ENCODE assay signal across 15 cellular contexts in genomic region chr5:135395451-135395850, GRCh38. TPM values are rescaled to one million over a fixed set of nuclear protein-coding genes. Genes with fewer than 3 reads are reported as not detected.
DNase-seq lines count a peak whose midpoint lies in the region; ATAC-seq and TF ChIP-seq lines count a peak whose summit lies in the region.
"Had no signal": no experiment of that assay in that cellular context is flagged by ENCODE, and none has a peak within 500 bp of the region (broad histone marks: within the 10 kb centered on the region; RNA-seq: fewer than 3 reads in every experiment).

No MANE protein-coding gene starts in this region.

- no peaks in the 10 kb centered on the region for H3K9me3 Mint-ChIP-seq in activated T-helper 1 cell treated with anti-CD3 and anti-CD28 coated beads, Interleukin-12 subunit alpha, Interleukin-12 subunit beta, Interleukin-2, Interleukin-4 antibody, amounts not matched to agents 30 ng/mL and 10 ng/mL and 1 ng/mL, durations not matched to agents 14 hours and 24 hours and 36 hours
- H3K9me3 Mint-ChIP-seq in mesothelial cell of epicardium (no peaks in the 10 kb centered on the region), Calu3 (ENCODE audit: low read depth, unreplicated experiment) (no peaks in the 10 kb centered on the region)
- no peaks in the 10 kb centered on the region for H3K9me3 Mint-ChIP-seq in effector memory CD8-positive, alpha-beta T cell
- H3K9me3 Mint-ChIP-seq: activated CD4-positive, alpha-beta T cell treated with anti-CD3 and anti-CD28 coated beads, Interleukin-2, amount 10 ng/mL, durations not matched to agents 7 days and 5 days had no signal

- DNase-seq in IMR-90 = no peak
- no peak for DNase-seq in activated T-helper 1 cell treated with anti-CD3 and anti-CD28 coated beads, Interleukin-12 subunit alpha, Interleukin-12 subunit beta, Interleukin-2, Interleukin-4 antibody, amounts not matched to agents 30 ng/mL and 10 ng/mL and 1 ng/mL, durations not matched to agents 14 hours and 24 hours and 36 hours (ENCODE audit: low spot score)
- DNase-seq in mesothelial cell of epicardium (ENCODE audit: low spot score in 2 of 2, unreplicated experiment in 2 of 2) = no peak
- no peak for DNase-seq in Calu3
- DNase-seq in effector memory CD8-positive, alpha-beta T cell = no peak
- no peak for DNase-seq in cerebellum (ENCODE audit: low spot score)
- no peak for DNase-seq in HuH-7.5 (ENCODE audit: low spot score)
- DNase-seq: activated CD4-positive, alpha-beta T cell treated with anti-CD3 and anti-CD28 coated beads, Interleukin-2, amount 10 ng/mL, durations not matched to agents 7 days and 5 days; body of pancreas; MG63; stimulated activated CD4-positive, alpha-beta T cell treated with anti-CD3 and anti-CD28 coated beads, Interleukin-15, amount 100 ng/mL, for 24 hours had no signal

- H2BK120ac ChIP-seq in IMR-90 (ENCODE audit: low read depth, low read length) = no peak overlapping the region

- peak overlapping the region; percentile 21 for H3K27ac Mint-ChIP-seq in activated T-helper 1 cell treated with anti-CD3 and anti-CD28 coated beads, Interleukin-12 subunit alpha, Interleukin-12 subunit beta, Interleukin-2, Interleukin-4 antibody, amounts not matched to agents 30 ng/mL and 10 ng/mL and 1 ng/mL, durations not matched to agents 14 hours and 24 hours and 36 hours
- H3K27ac Mint-ChIP-seq in mesothelial cell of epicardium (peak overlapping the region; percentile 51), Calu3 (ENCODE audit: unreplicated experiment) (no peak overlapping the region)
- H3K27ac Mint-ChIP-seq in effector memory CD8-positive, alpha-beta T cell = peak overlapping the region in 1 of 2 donors; percentile 0
- H3K27ac Mint-ChIP-seq: activated CD4-positive, alpha-beta T cell treated with anti-CD3 and anti-CD28 coated beads, Interleukin-2, amount 10 ng/mL, durations not matched to agents 7 days and 5 days had no signal

- dilution Hi-C loops in IMR-90 (cut with HindIII; ENCODE audit: low sequenced_read_pairs, unreplicated experiment) = no loop called here

- H4K91ac ChIP-seq in IMR-90 (ENCODE audit: insufficient read depth, low read depth, low read length) = no peak overlapping the region

- H3K9ac ChIP-seq in BLaER1 (no peak overlapping the region; the same call in 1 of the 2 replicates), IMR-90 (ENCODE audit: low read depth, low read length) (no peak overlapping the region)

- no peak overlapping the region for H3K56ac ChIP-seq in IMR-90 (ENCODE audit: extremely low read depth, insufficient read depth, low read length)

- H3K4me3 ChIP-seq in BLaER1 (no peak overlapping the region), IMR-90 (ENCODE audit: insufficient read depth, low read depth, low read length) (no peak overlapping the region)
- H3K4me3 ChIP-seq: body of pancreas, lung, MG63 had no signal

- no peak for TF ChIP-seq RAD21 in IMR-90 (IDR thresholded peaks at IDR 0.05; ENCODE audit: low read length)

- no peak overlapping the region for H2BK5ac ChIP-seq in IMR-90 (ENCODE audit: low read depth, low read length, poor library complexity, severe bottlenecking)

- POLR2A ChIA-PET in IMR-90 (lab: Charles Lee; ENCODE audit: unreplicated experiment) = no interaction called here

- no peak overlapping the region for H4K8ac ChIP-seq in IMR-90 (ENCODE audit: low read depth in 2 of 2, low read length in 2 of 2)

- no peak overlapping the region for H4K5ac ChIP-seq in IMR-90 (ENCODE audit: low read depth, low read length)

- no peak overlapping the region for H2AFZ ChIP-seq in IMR-90 (replicated peaks; ENCODE audit: low read length, poor library complexity)

- no peak for TF ChIP-seq POLR2A in IMR-90 (IDR thresholded peaks at IDR 0.05; ENCODE audit: low read depth, low read length)

- H4K20me1 ChIP-seq in BLaER1 (peaks cover 82% of the 10 kb centered on the region), IMR-90 (ENCODE audit: insufficient read depth, low read length) (peaks cover 78% of the 10 kb centered on the region)

- no peaks in the 10 kb centered on the region for H3K9me3 ChIP-seq in BLaER1
- no peaks in the 10 kb centered on the region for H3K9me3 ChIP-seq in IMR-90 (ENCODE audit: control insufficient read depth, insufficient read depth, low read length)
- H3K9me3 ChIP-seq: body of pancreas, MG63 had no signal

- no peak overlapping the region for H2AK5ac ChIP-seq in IMR-90 (ENCODE audit: low read depth, low read length)

- no peak for ATAC-seq in IMR-90 (ENCODE audit: low read depth)
- no peak for ATAC-seq in effector memory CD8-positive, alpha-beta T cell (replicated peaks)
- ATAC-seq: body of pancreas had no signal

- peaks cover 30% of the 10 kb centered on the region for H3K36me3 Mint-ChIP-seq in activated T-helper 1 cell treated with anti-CD3 and anti-CD28 coated beads, Interleukin-12 subunit alpha, Interleukin-12 subunit beta, Interleukin-2, Interleukin-4 antibody, amounts not matched to agents 30 ng/mL and 10 ng/mL and 1 ng/mL, durations not matched to agents 14 hours and 24 hours and 36 hours (ENCODE audit: low read depth)
- H3K36me3 Mint-ChIP-seq in mesothelial cell of epicardium (peaks cover 7% of the 10 kb centered on the region), Calu3 (ENCODE audit: insufficient read depth, unreplicated experiment) (peaks cover 53% of the 10 kb centered on the region)
- peaks cover 12% of the 10 kb centered on the region for H3K36me3 Mint-ChIP-seq in effector memory CD8-positive, alpha-beta T cell (ENCODE audit: insufficient read depth)

- CTCF ChIA-PET in IMR-90 (lab: Yijun Ruan, JAX) (interaction anchor here (0.7 kb wide), 1 partner anchor 8 kb away, joined by 3 read pairs; no protein-coding TSS in a partner anchor), Calu3 (lab: Charles Lee) (no interaction called here)

- H2BK20ac ChIP-seq in IMR-90 (ENCODE audit: low read depth, low read length) = no peak overlapping the region

- intact Hi-C loops in IMR-90 (cut with micrococcal nuclease) (no loop called here), Calu3 (cut with micrococcal nuclease; ENCODE audit: unreplicated experiment) (no loop called here)
- intact Hi-C loops in activated T-helper 1 cell treated with anti-CD3 and anti-CD28 coated beads, Interleukin-12 subunit alpha, Interleukin-12 subunit beta, Interleukin-2, Interleukin-4 antibody, amounts not matched to agents 30 ng/mL and 10 ng/mL and 1 ng/mL, durations not matched to agents 14 hours and 24 hours and 36 hours (cut with micrococcal nuclease) = loop anchor here (5.0 kb wide), 2 partner anchors 33 to 1028 kb away; partner anchors contain the start of gene CDKL3

- H3K9me1 ChIP-seq in IMR-90 (ENCODE audit: insufficient read depth, low read length) = peaks cover 55% of the 10 kb centered on the region

- H3K79me1 ChIP-seq in IMR-90 (ENCODE audit: low read depth in 1 of 2, low read length in 2 of 2) = peaks cover 28 to 85% of the 10 kb centered on the region in 2 experiments

- H2BK15ac ChIP-seq in IMR-90 (ENCODE audit: low read depth, low read length) = no peak overlapping the region

- no peak overlapping the region for H3K4ac ChIP-seq in IMR-90 (ENCODE audit: low read depth, low read length)

- WGBS in IMR-90 (ENCODE audit: extremely low coverage in 2 of 2, insufficient read length in 1 of 2), 2 experiments = 86% methylated on average over 3 of the region's 5 CpGs; no CpG with 5 or more reads in 1 of the 2 experiments

- BruUV-seq in IMR-90 (replicated peaks; lab: Mats Ljungman, UMichigan) = no TSS peak
- BruUV-seq in Calu3 (replicated peaks; lab: Mats Ljungman, UMichigan) = no TSS peak

- peak overlapping the region; percentile 98 for H3K4me2 ChIP-seq in BLaER1
- no peak overlapping the region for H3K4me2 ChIP-seq in IMR-90 (ENCODE audit: low read depth, low read length)

- H3K4me1 Mint-ChIP-seq in activated T-helper 1 cell treated with anti-CD3 and anti-CD28 coated beads, Interleukin-12 subunit alpha, Interleukin-12 subunit beta, Interleukin-2, Interleukin-4 antibody, amounts not matched to agents 30 ng/mL and 10 ng/mL and 1 ng/mL, durations not matched to agents 14 hours and 24 hours and 36 hours (ENCODE audit: low read depth) = peaks cover 75% of the 10 kb centered on the region
- H3K4me1 Mint-ChIP-seq in mesothelial cell of epicardium (peaks cover 57% of the 10 kb centered on the region), Calu3 (ENCODE audit: low read depth, unreplicated experiment) (peaks cover 77% of the 10 kb centered on the region)
- peaks cover 64 to 72% of the 10 kb centered on the region in 2 donors for H3K4me1 Mint-ChIP-seq in effector memory CD8-positive, alpha-beta T cell (ENCODE audit: low read depth in 2 of 2)

- peak overlapping the region; percentile 17; the same call in 1 of the 2 replicates for H3K23ac ChIP-seq in IMR-90 (ENCODE audit: low read depth, low read length)

- no peak overlapping the region; the same call in 1 of the 2 replicates for H3K27ac ChIP-seq in BLaER1
- no peak overlapping the region for H3K27ac ChIP-seq in IMR-90 (ENCODE audit: insufficient read depth, low read length)
- H3K27ac ChIP-seq: body of pancreas had no signal

- H3K27me3 Mint-ChIP-seq in activated T-helper 1 cell treated with anti-CD3 and anti-CD28 coated beads, Interleukin-12 subunit alpha, Interleukin-12 subunit beta, Interleukin-2, Interleukin-4 antibody, amounts not matched to agents 30 ng/mL and 10 ng/mL and 1 ng/mL, durations not matched to agents 14 hours and 24 hours and 36 hours (ENCODE audit: insufficient read depth) = peaks cover 3% of the 10 kb centered on the region
- H3K27me3 Mint-ChIP-seq in mesothelial cell of epicardium (ENCODE audit: low read depth) (no peaks in the 10 kb centered on the region), Calu3 (ENCODE audit: unreplicated experiment) (no peaks in the 10 kb centered on the region)
- H3K27me3 Mint-ChIP-seq in effector memory CD8-positive, alpha-beta T cell = no peaks in the 10 kb centered on the region

- no peak overlapping the region for H2AK9ac ChIP-seq in IMR-90 (replicated peaks; ENCODE audit: low read depth, low read length, poor library complexity)

- H3K4me1 ChIP-seq in BLaER1 (peaks cover 85% of the 10 kb centered on the region), IMR-90 (ENCODE audit: control insufficient read depth, insufficient read depth, low read length) (peaks cover 43% of the 10 kb centered on the region)

- H3K36me3 ChIP-seq in BLaER1 (peaks cover 47% of the 10 kb centered on the region), IMR-90 (ENCODE audit: control insufficient read depth, insufficient read depth, low read length) (no peaks in the 10 kb centered on the region)

- H3K14ac ChIP-seq in IMR-90 (replicated peaks; ENCODE audit: low read depth, low read length) = no peak overlapping the region

- no peaks in the 10 kb centered on the region for H3K27me3 ChIP-seq in BLaER1
- no peaks in the 10 kb centered on the region for H3K27me3 ChIP-seq in IMR-90 (ENCODE audit: control insufficient read depth, insufficient read depth, low read length)
- H3K27me3 ChIP-seq: body of pancreas, MG63 had no signal

- in situ Hi-C loops in IMR-90 (cut with MboI; ENCODE audit: low sequenced_read_pairs) = no loop called here

- H3K4me3 Mint-ChIP-seq in activated T-helper 1 cell treated with anti-CD3 and anti-CD28 coated beads, Interleukin-12 subunit alpha, Interleukin-12 subunit beta, Interleukin-2, Interleukin-4 antibody, amounts not matched to agents 30 ng/mL and 10 ng/mL and 1 ng/mL, durations not matched to agents 14 hours and 24 hours and 36 hours = no peak overlapping the region
- H3K4me3 Mint-ChIP-seq in mesothelial cell of epicardium (no peak overlapping the region), Calu3 (ENCODE audit: low read depth, unreplicated experiment) (no peak overlapping the region)
- peak overlapping the region in 1 of 2 donors; percentile 16 for H3K4me3 Mint-ChIP-seq in effector memory CD8-positive, alpha-beta T cell
- H3K4me3 Mint-ChIP-seq: activated CD4-positive, alpha-beta T cell treated with anti-CD3 and anti-CD28 coated beads, Interleukin-2, amount 10 ng/mL, durations not matched to agents 7 days and 5 days had no signal

- no peak for TF ChIP-seq CTCF in IMR-90 (conservative IDR thresholded peaks at IDR 0.05; ENCODE audit: low read depth, low read length)
- TF ChIP-seq CTCF in mesothelial cell of epicardium (IDR thresholded peaks at IDR 0.05; ENCODE audit: unreplicated experiment) = no peak
- no peak for TF ChIP-seq CTCF in Calu3 (IDR thresholded peaks at IDR 0.05; ENCODE audit: unreplicated experiment)

- H3K18ac ChIP-seq in IMR-90 (ENCODE audit: low read depth, low read length) = no peak overlapping the region

RNA-seq across cellular contexts. Expression of gene MACROH2A1, which starts 3.6 kb away (rescaled TPM):
- total RNA-seq in IMR-90 (2012; rRNA removed) (126 and 141 TPM in 2 replicates), mesothelial cell of epicardium (261 to 276 TPM (median 265 TPM) in 3 replicates), Calu3 (2022) (365 and 368 TPM in 2 replicates), cerebellum (142 TPM)
- 122 and 132 TPM in 2 replicates for polyA plus RNA-seq in IMR-90 (2012; rRNA removed)
- 111 and 126 TPM in 2 replicates for polyA plus RNA-seq in IMR-90 (2012; cell fraction: cytosol; rRNA removed)
- 211 and 389 TPM in 2 replicates for polyA plus RNA-seq in IMR-90 (2012; cell fraction: nucleus; rRNA removed; ENCODE audit: low replicate concordance)
- total RNA-seq in activated T-helper 1 cell treated with anti-CD3 and anti-CD28 coated beads, Interleukin-12 subunit alpha, Interleukin-12 subunit beta, Interleukin-2, Interleukin-4 antibody, amounts not matched to agents 30 ng/mL and 10 ng/mL and 1 ng/mL, durations not matched to agents 14 hours and 24 hours and 36 hours = 315 and 317 TPM in 2 replicates

RNA-seq across cellular contexts. Expression of gene DCANP1, which starts 51.7 kb away (rescaled TPM):
- total RNA-seq in IMR-90 (2012; rRNA removed) (not detected in 2 replicates), mesothelial cell of epicardium (not detected in 3 replicates), Calu3 (2022) (not detected in 2 replicates), cerebellum (not detected)
- polyA plus RNA-seq in IMR-90 (2012; rRNA removed) = not detected in 2 replicates
- not detected in 2 replicates for polyA plus RNA-seq in IMR-90 (2012; cell fraction: cytosol; rRNA removed)
- polyA plus RNA-seq in IMR-90 (2012; cell fraction: nucleus; rRNA removed; ENCODE audit: low replicate concordance) = not detected in 2 replicates
- total RNA-seq in activated T-helper 1 cell treated with anti-CD3 and anti-CD28 coated beads, Interleukin-12 subunit alpha, Interleukin-12 subunit beta, Interleukin-2, Interleukin-4 antibody, amounts not matched to agents 30 ng/mL and 10 ng/mL and 1 ng/mL, durations not matched to agents 14 hours and 24 hours and 36 hours = not detected in 2 replicates
- total RNA-seq: activated CD4-positive, alpha-beta T cell treated with anti-CD3 and anti-CD28 coated beads, Interleukin-2, amount 10 ng/mL, durations not matched to agents 7 days and 5 days; Daoy; osteocyte had no signal

RNA-seq across cellular contexts. Expression of gene TIFAB, which starts 56.7 kb away (rescaled TPM):
- total RNA-seq in IMR-90 (2012; rRNA removed) (not detected in 2 replicates), mesothelial cell of epicardium (not detected in 3 replicates), Calu3 (2022) (not detected in 2 replicates), cerebellum (not detected)
- not detected in 2 replicates for polyA plus RNA-seq in IMR-90 (2012; rRNA removed)
- polyA plus RNA-seq in IMR-90 (2012; cell fraction: cytosol; rRNA removed) = not detected in 2 replicates
- polyA plus RNA-seq in IMR-90 (2012; cell fraction: nucleus; rRNA removed; ENCODE audit: low replicate concordance) = not detected in 2 replicates
- total RNA-seq in activated T-helper 1 cell treated with anti-CD3 and anti-CD28 coated beads, Interleukin-12 subunit alpha, Interleukin-12 subunit beta, Interleukin-2, Interleukin-4 antibody, amounts not matched to agents 30 ng/mL and 10 ng/mL and 1 ng/mL, durations not matched to agents 14 hours and 24 hours and 36 hours = not detected in 2 replicates
- total RNA-seq: activated CD4-positive, alpha-beta T cell treated with anti-CD3 and anti-CD28 coated beads, Interleukin-2, amount 10 ng/mL, durations not matched to agents 7 days and 5 days; body of pancreas; Daoy; osteocyte had no signal
